ENCODE assay signal across 9 cellular contexts in the genomic region with DNA sequence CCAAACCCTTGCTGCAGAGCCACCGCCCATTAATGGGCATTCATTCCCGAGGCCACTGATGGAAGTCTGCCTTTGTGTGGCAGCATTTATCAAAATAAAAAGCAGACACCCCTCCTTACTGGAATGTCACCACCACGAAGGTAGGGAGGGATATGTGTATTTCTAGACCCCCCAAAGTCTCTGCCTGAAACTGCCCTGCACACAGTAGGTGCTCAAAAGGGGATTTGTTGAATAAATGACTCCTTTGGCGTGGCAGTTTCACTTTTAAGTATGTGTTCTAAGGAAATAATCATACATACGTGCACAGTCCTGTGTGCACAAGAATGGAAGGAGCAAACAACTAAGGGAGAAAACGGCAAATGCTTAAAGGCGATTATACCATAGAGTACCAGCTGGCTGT. TPM values are rescaled to one million over a fixed set of nuclear protein-coding genes. Genes with fewer than 3 reads are reported as not detected.
DNase-seq lines count a peak whose midpoint lies in the region; ATAC-seq lines count a peak whose summit lies in the region.
"Had no signal": no experiment of that assay in that cellular context is flagged by ENCODE, and none has a peak within 500 bp of the region (broad histone marks: within the 10 kb centered on the region; RNA-seq: fewer than 3 reads in every experiment).

No MANE protein-coding gene starts in this region.

- H3K4me3 Mint-ChIP-seq in activated CD4-positive, alpha-beta T cell treated with anti-CD3 and anti-CD28 coated beads, Interleukin-2, amount 10 ng/mL, durations not matched to agents 7 days and 5 days, result peak overlapping the region; percentile 87

- H3K36me3 Mint-ChIP-seq in activated CD4-positive, alpha-beta T cell treated with anti-CD3 and anti-CD28 coated beads, Interleukin-2, amount 10 ng/mL, durations not matched to agents 7 days and 5 days (ENCODE audit: low read depth), result peaks cover 7% of the 10 kb centered on the region

- H3K9ac ChIP-seq in adipocyte (ENCODE audit: low read length), result peak overlapping the region; percentile 88

- 67% methylated on average over 7 of the region's 7 CpGs for WGBS in thymus

- no peaks in the 10 kb centered on the region for H3K27me3 ChIP-seq in adipocyte (replicated peaks; ENCODE audit: control insufficient read depth, insufficient read depth, low read length)
- no peaks in the 10 kb centered on the region for H3K27me3 ChIP-seq in thymus (ENCODE audit: control insufficient read depth, insufficient read depth)

- peak; percentile 11 for ATAC-seq in left colon

- peak overlapping the region; percentile 96 for H3K27ac Mint-ChIP-seq in activated CD4-positive, alpha-beta T cell treated with anti-CD3 and anti-CD28 coated beads, Interleukin-2, amount 10 ng/mL, durations not matched to agents 7 days and 5 days

- peak overlapping the region; percentile 83 for H3K4me3 ChIP-seq in adipocyte (ENCODE audit: low read length)
- H3K4me3 ChIP-seq in thymus (ENCODE audit: low read length), result peak overlapping the region; percentile 71

- peaks cover 19% of the 10 kb centered on the region for H3K4me1 Mint-ChIP-seq in activated CD4-positive, alpha-beta T cell treated with anti-CD3 and anti-CD28 coated beads, Interleukin-2, amount 10 ng/mL, durations not matched to agents 7 days and 5 days

- H3K27me3 Mint-ChIP-seq in activated CD4-positive, alpha-beta T cell treated with anti-CD3 and anti-CD28 coated beads, Interleukin-2, amount 10 ng/mL, durations not matched to agents 7 days and 5 days, result no peaks in the 10 kb centered on the region

- H3K9me3 ChIP-seq in adipocyte (ENCODE audit: control insufficient read depth, low read length), result no peaks in the 10 kb centered on the region
- H3K9me3 ChIP-seq in thymus (ENCODE audit: control insufficient read depth), result no peaks in the 10 kb centered on the region

- peaks cover 4% of the 10 kb centered on the region for H3K4me1 ChIP-seq in adipocyte (ENCODE audit: control insufficient read depth, insufficient read depth, low read length)
- H3K4me1 ChIP-seq in thymus (ENCODE audit: control insufficient read depth, insufficient read depth, low read length), result peaks cover 6% of the 10 kb centered on the region

- no peaks in the 10 kb centered on the region for H3K36me3 ChIP-seq in adipocyte (ENCODE audit: control insufficient read depth, insufficient read depth, low read length, severe bottlenecking)
- H3K36me3 ChIP-seq in thymus (ENCODE audit: control insufficient read depth, insufficient read depth), result no peaks in the 10 kb centered on the region

- no peak for DNase-seq in activated CD4-positive, alpha-beta T cell treated with anti-CD3 and anti-CD28 coated beads, Interleukin-2, amount 10 ng/mL, durations not matched to agents 7 days and 5 days
- no peak for DNase-seq in activated CD4-positive, alpha-beta T cell treated with anti-CD3 and anti-CD28 coated beads, Interleukin-2, amount 50 U/mL, for 4 hours
- DNase-seq in adipocyte (ENCODE audit: low read depth), result no peak
- DNase-seq in left colon, result no peak
- DNase-seq in glomerular visceral epithelial cell (ENCODE audit: extremely low spot score), result no peak
- DNase-seq in stimulated activated CD4-positive, alpha-beta T cell treated with anti-CD3 and anti-CD28 coated beads, Interleukin-1b, Interleukin-23, amount 100 ng/mL, for 48 hours, result no peak
- no peak for DNase-seq in kidney tubule cell (ENCODE audit: low spot score)

- no peaks in the 10 kb centered on the region for H3K9me3 Mint-ChIP-seq in activated CD4-positive, alpha-beta T cell treated with anti-CD3 and anti-CD28 coated beads, Interleukin-2, amount 10 ng/mL, durations not matched to agents 7 days and 5 days

- CTCF ChIA-PET in activated CD4-positive, alpha-beta T cell treated with anti-CD3 and anti-CD28 coated beads, Interleukin-2, amount 10 ng/mL, durations not matched to agents 7 days and 5 days (lab: Charles Lee), result interaction anchor here (1.6 to 2.1 kb wide), 2 partner anchors 19 to 24 kb away, joined by 5 to 7 read pairs; no protein-coding TSS in a partner anchor

- intact Hi-C loops in left colon (cut with DNase I, micrococcal nuclease), result no loop called here

- POLR2A ChIA-PET in activated CD4-positive, alpha-beta T cell treated with anti-CD3 and anti-CD28 coated beads, Interleukin-2, amount 10 ng/mL, durations not matched to agents 7 days and 5 days (lab: Charles Lee), result interaction anchor here (1.0 kb wide), 1 partner anchor 17 kb away, joined by 3 read pairs; no protein-coding TSS in a partner anchor

- H3K27ac ChIP-seq in thymus (ENCODE audit: low read depth), result peak overlapping the region; percentile 94

RNA-seq across cellular contexts. Expression of gene GLOD5, which starts 23.6 kb away (rescaled TPM):
- not detected for total RNA-seq in activated CD4-positive, alpha-beta T cell treated with anti-CD3 and anti-CD28 coated beads, Interleukin-2, amount 10 ng/mL, durations not matched to agents 7 days and 5 days
- 10 to 100 TPM in 1 of 2 donors, 1 to 10 TPM in 1; 9.5 to 11.4 TPM for total RNA-seq in left colon
- 0.07 TPM for polyA plus RNA-seq in thymus
- total RNA-seq: RPMI7951 had no signal

RNA-seq across cellular contexts. Expression of gene SUV39H1, which starts 41.4 kb away (rescaled TPM):
- 10 to 100 TPM; 33.4 to 33.6 TPM for total RNA-seq in activated CD4-positive, alpha-beta T cell treated with anti-CD3 and anti-CD28 coated beads, Interleukin-2, amount 10 ng/mL, durations not matched to agents 7 days and 5 days
- total RNA-seq in left colon, result 1 to 10 TPM; 3.1 to 5.0 TPM
- 5.0 TPM for polyA plus RNA-seq in thymus

RNA-seq across cellular contexts. Expression of gene GATA1, which starts 48.5 kb away (rescaled TPM):
- not detected for total RNA-seq in activated CD4-positive, alpha-beta T cell treated with anti-CD3 and anti-CD28 coated beads, Interleukin-2, amount 10 ng/mL, durations not matched to agents 7 days and 5 days
- total RNA-seq in left colon, result not detected
- 0.14 TPM for polyA plus RNA-seq in thymus
- total RNA-seq: RPMI7951 had no signal

RNA-seq across cellular contexts. Expression of gene WAS, which starts 54.3 kb away (rescaled TPM):
- 100 to 1,000 TPM; 165 to 177 TPM for total RNA-seq in activated CD4-positive, alpha-beta T cell treated with anti-CD3 and anti-CD28 coated beads, Interleukin-2, amount 10 ng/mL, durations not matched to agents 7 days and 5 days
- total RNA-seq in left colon, result 1 to 10 TPM; 2.4 to 6.6 TPM
- polyA plus RNA-seq in thymus, result 40.1 TPM

Comparison
In these comparisons a context has a peak if more than half of its experiments do, and no peak if none do; other contexts are left out.
1. RNA of gene GLOD5, which starts 23.6 kb away (total RNA-seq): 9.5 to 11.4 TPM in left colon; not detected in activated CD4-positive, alpha-beta T cell treated with anti-CD3 and anti-CD28 coated beads, Interleukin-2, amount 10 ng/mL, durations not matched to agents 7 days and 5 days; every median in the first group is over 10 times any median in the second.
2. RNA of gene SUV39H1, which starts 41.4 kb away (total RNA-seq): 33.4 to 33.6 TPM in activated CD4-positive, alpha-beta T cell treated with anti-CD3 and anti-CD28 coated beads, Interleukin-2, amount 10 ng/mL, durations not matched to agents 7 days and 5 days; 3.1 to 5.0 TPM in left colon; every median in the first group is over 4 times any median in the second.